In genomic region chr9:122228906-122229837, GRCh38 we compare ENCODE assay signal across 1 cellular context.
A peak's percentile ranks its signal among the peaks of the same experiment; 100 is the strongest.
TF ChIP-seq lines count a peak whose summit lies in the region.

Gene LHX6 (minus strand): TSS chr9:122228957. CDS start chr9:122228740, 217 bp downstream.

TF ChIP-seq in HEK293, 187 proteins besides CTCF, POLR2A, EP300 and RAD21 (continued from another document):
- TF ChIP-seq WT1 (tag by site-specific recombination; IDR thresholded peaks at IDR 0.05) (peak; percentile 41; the same call in 1 of the 2 replicates), ZNF366 (tag by site-specific recombination; conservative IDR thresholded peaks at IDR 0.05) (0 out of 2 replicates have a peak, but pooled peaks have one; percentile 9), SALL2 (tag by site-specific recombination; IDR thresholded peaks at IDR 0.05; ENCODE audit: borderline replicate concordance) (no peak), ZSCAN4 (tag by site-specific recombination; IDR thresholded peaks at IDR 0.05) (peak; percentile 28; the same call in 1 of the 2 replicates), ZFHX2 (tag by site-specific recombination; conservative IDR thresholded peaks at IDR 0.05) (peak; percentile 70; the same call in 1 of the 2 replicates), ZNF114 (tag by site-specific recombination; IDR thresholded peaks at IDR 0.05) (no peak), KLF16 (tag by site-specific recombination; IDR thresholded peaks at IDR 0.05) (no peak), GLIS1 (tag by site-specific recombination; IDR thresholded peaks at IDR 0.05) (peak; percentile 84), ZNF335 (tag by site-specific recombination; conservative IDR thresholded peaks at IDR 0.05) (peak; percentile 1; the same call in 1 of the 2 replicates), SP3 (tag by site-specific recombination; IDR thresholded peaks at IDR 0.05) (peak; percentile 63), ZNF670 (tag by site-specific recombination; IDR thresholded peaks at IDR 0.05; ENCODE audit: low read depth) (no peak), SP2 (tag by site-specific recombination; IDR thresholded peaks at IDR 0.05) (peak; percentile 22; the same call in 1 of the 2 replicates), ZNF660 (tag by site-specific recombination; IDR thresholded peaks at IDR 0.05) (no peak), HOXD13 (CRISPR knock-in tag; IDR thresholded peaks at IDR 0.05; ENCODE audit: borderline replicate concordance) (no peak), ZNF37A (tag by site-specific recombination; IDR thresholded peaks at IDR 0.05) (no peak), ZNF221 (tag by site-specific recombination; IDR thresholded peaks at IDR 0.05; ENCODE audit: borderline replicate concordance) (no peak), KLF1 (tag by site-specific recombination; IDR thresholded peaks at IDR 0.05) (no peak), PATZ1 (tag by site-specific recombination; IDR thresholded peaks at IDR 0.05) (peak; percentile 44; the same call in 1 of the 2 replicates), GLIS2 (tag by site-specific recombination; IDR thresholded peaks at IDR 0.05) (peak; percentile 72), EGR2 (tag by site-specific recombination; IDR thresholded peaks at IDR 0.05; ENCODE audit: low read depth) (peak; percentile 52; the same call in 1 of the 2 replicates), ZEB2 (tag by site-specific recombination; IDR thresholded peaks at IDR 0.05) (peak; percentile 40; the same call in 1 of the 2 replicates)
- TF ChIP-seq, protein P1, sequence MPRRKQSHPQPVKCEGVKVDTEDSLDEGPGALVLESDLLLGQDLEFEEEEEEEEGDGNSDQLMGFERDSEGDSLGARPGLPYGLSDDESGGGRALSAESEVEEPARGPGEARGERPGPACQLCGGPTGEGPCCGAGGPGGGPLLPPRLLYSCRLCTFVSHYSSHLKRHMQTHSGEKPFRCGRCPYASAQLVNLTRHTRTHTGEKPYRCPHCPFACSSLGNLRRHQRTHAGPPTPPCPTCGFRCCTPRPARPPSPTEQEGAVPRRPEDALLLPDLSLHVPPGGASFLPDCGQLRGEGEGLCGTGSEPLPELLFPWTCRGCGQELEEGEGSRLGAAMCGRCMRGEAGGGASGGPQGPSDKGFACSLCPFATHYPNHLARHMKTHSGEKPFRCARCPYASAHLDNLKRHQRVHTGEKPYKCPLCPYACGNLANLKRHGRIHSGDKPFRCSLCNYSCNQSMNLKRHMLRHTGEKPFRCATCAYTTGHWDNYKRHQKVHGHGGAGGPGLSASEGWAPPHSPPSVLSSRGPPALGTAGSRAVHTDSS (tag by site-specific recombination; IDR thresholded peaks at IDR 0.05), result peak; percentile 28; the same call in 1 of the 2 replicates
- TF ChIP-seq, protein P2, sequence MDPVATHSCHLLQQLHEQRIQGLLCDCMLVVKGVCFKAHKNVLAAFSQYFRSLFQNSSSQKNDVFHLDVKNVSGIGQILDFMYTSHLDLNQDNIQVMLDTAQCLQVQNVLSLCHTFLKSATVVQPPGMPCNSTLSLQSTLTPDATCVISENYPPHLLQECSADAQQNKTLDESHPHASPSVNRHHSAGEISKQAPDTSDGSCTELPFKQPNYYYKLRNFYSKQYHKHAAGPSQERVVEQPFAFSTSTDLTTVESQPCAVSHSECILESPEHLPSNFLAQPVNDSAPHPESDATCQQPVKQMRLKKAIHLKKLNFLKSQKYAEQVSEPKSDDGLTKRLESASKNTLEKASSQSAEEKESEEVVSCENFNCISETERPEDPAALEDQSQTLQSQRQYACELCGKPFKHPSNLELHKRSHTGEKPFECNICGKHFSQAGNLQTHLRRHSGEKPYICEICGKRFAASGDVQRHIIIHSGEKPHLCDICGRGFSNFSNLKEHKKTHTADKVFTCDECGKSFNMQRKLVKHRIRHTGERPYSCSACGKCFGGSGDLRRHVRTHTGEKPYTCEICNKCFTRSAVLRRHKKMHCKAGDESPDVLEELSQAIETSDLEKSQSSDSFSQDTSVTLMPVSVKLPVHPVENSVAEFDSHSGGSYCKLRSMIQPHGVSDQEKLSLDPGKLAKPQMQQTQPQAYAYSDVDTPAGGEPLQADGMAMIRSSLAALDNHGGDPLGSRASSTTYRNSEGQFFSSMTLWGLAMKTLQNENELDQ (tag by site-specific recombination; IDR thresholded peaks at IDR 0.05; ENCODE audit: low read depth), result no peak
